Comparison of ENCODE assay signal across 1 cellular context in the genomic region with DNA sequence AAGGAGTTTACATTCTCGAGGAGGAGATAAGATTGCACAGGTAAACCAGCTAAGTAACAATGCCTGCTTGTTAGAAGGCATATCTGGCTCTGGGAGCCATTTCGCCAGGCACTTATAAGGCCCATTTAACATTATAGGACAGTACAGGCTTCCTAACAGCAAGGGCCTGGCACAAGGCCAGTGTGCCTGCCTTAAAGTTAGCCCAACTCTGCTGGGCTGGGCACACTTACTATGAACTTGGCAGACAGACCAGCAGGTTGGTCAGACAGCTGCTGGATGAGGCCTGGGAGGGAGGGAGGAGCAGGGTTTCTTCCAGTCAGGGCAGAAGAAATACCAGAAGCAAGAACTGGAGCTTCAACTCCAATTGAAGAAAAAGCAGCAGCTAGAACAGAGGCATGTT.
A peak's percentile ranks its signal among the peaks of the same experiment; 100 is the strongest.
TF ChIP-seq lines count a peak whose summit lies in the region.

No MANE protein-coding gene starts in this region.

TF ChIP-seq in HEK293, 187 proteins besides CTCF, POLR2A, EP300 and RAD21 (continued from another document):
- TF ChIP-seq, protein P1, sequence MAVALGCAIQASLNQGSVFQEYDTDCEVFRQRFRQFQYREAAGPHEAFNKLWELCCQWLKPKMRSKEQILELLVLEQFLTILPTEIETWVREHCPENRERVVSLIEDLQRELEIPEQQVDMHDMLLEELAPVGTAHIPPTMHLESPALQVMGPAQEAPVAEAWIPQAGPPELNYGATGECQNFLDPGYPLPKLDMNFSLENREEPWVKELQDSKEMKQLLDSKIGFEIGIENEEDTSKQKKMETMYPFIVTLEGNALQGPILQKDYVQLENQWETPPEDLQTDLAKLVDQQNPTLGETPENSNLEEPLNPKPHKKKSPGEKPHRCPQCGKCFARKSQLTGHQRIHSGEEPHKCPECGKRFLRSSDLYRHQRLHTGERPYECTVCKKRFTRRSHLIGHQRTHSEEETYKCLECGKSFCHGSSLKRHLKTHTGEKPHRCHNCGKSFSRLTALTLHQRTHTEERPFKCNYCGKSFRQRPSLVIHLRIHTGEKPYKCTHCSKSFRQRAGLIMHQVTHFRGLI (tag by site-specific recombination; IDR thresholded peaks at IDR 0.05): peak; percentile 100
- TF ChIP-seq ZNF600 (tag by site-specific recombination; IDR thresholded peaks at IDR 0.05) (peak; percentile 75; the same call in 1 of the 2 replicates), ZNF658 (tag by site-specific recombination; IDR thresholded peaks at IDR 0.05) (no peak), ZBTB17 (tag by site-specific recombination; IDR thresholded peaks at IDR 0.05) (peak; percentile 33; the same call in 1 of the 2 replicates), ZBTB8A (tag by site-specific recombination; IDR thresholded peaks at IDR 0.05) (peak; percentile 95), IKZF3 (tag by site-specific recombination; IDR thresholded peaks at IDR 0.05) (peak; percentile 60; the same call in 1 of the 2 replicates), ZNF366 (tag by site-specific recombination; conservative IDR thresholded peaks at IDR 0.05) (0 out of 2 replicates have a peak, but pooled peaks have one; percentile 52), ZNF423 (tag by site-specific recombination; IDR thresholded peaks at IDR 0.05) (0 out of 2 replicates have a peak, but pooled peaks have one; percentile 14), ZNF335 (tag by site-specific recombination; conservative IDR thresholded peaks at IDR 0.05) (0 out of 2 replicates have a peak, but pooled peaks have one; percentile 16), ZNF843 (tag by site-specific recombination; IDR thresholded peaks at IDR 0.05) (peak; percentile 75), ZNF776 (tag by site-specific recombination; IDR thresholded peaks at IDR 0.05; ENCODE audit: borderline replicate concordance) (no peak)
- TF ChIP-seq, protein P2, sequence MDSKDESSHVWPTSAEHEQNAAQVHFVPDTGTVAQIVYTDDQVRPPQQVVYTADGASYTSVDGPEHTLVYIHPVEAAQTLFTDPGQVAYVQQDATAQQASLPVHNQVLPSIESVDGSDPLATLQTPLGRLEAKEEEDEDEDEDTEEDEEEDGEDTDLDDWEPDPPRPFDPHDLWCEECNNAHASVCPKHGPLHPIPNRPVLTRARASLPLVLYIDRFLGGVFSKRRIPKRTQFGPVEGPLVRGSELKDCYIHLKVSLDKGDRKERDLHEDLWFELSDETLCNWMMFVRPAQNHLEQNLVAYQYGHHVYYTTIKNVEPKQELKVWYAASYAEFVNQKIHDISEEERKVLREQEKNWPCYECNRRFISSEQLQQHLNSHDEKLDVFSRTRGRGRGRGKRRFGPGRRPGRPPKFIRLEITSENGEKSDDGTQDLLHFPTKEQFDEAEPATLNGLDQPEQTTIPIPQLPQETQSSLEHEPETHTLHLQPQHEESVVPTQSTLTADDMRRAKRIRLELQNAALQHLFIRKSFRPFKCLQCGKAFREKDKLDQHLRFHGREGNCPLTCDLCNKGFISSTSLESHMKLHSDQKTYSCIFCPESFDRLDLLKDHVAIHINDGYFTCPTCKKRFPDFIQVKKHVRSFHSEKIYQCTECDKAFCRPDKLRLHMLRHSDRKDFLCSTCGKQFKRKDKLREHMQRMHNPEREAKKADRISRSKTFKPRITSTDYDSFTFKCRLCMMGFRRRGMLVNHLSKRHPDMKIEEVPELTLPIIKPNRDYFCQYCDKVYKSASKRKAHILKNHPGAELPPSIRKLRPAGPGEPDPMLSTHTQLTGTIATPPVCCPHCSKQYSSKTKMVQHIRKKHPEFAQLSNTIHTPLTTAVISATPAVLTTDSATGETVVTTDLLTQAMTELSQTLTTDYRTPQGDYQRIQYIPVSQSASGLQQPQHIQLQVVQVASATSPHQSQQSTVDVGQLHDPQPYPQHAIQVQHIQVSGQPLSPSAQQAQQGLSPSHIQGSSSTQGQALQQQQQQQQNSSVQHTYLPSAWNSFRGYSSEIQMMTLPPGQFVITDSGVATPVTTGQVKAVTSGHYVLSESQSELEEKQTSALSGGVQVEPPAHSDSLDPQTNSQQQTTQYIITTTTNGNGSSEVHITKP (tag by site-specific recombination; IDR thresholded peaks at IDR 0.05): 0 out of 2 replicates have a peak, but pooled peaks have one; percentile 24
- TF ChIP-seq, protein P3, sequence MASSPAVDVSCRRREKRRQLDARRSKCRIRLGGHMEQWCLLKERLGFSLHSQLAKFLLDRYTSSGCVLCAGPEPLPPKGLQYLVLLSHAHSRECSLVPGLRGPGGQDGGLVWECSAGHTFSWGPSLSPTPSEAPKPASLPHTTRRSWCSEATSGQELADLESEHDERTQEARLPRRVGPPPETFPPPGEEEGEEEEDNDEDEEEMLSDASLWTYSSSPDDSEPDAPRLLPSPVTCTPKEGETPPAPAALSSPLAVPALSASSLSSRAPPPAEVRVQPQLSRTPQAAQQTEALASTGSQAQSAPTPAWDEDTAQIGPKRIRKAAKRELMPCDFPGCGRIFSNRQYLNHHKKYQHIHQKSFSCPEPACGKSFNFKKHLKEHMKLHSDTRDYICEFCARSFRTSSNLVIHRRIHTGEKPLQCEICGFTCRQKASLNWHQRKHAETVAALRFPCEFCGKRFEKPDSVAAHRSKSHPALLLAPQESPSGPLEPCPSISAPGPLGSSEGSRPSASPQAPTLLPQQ (tag by site-specific recombination; IDR thresholded peaks at IDR 0.05): peak; percentile 80
- TF ChIP-seq, protein P4, sequence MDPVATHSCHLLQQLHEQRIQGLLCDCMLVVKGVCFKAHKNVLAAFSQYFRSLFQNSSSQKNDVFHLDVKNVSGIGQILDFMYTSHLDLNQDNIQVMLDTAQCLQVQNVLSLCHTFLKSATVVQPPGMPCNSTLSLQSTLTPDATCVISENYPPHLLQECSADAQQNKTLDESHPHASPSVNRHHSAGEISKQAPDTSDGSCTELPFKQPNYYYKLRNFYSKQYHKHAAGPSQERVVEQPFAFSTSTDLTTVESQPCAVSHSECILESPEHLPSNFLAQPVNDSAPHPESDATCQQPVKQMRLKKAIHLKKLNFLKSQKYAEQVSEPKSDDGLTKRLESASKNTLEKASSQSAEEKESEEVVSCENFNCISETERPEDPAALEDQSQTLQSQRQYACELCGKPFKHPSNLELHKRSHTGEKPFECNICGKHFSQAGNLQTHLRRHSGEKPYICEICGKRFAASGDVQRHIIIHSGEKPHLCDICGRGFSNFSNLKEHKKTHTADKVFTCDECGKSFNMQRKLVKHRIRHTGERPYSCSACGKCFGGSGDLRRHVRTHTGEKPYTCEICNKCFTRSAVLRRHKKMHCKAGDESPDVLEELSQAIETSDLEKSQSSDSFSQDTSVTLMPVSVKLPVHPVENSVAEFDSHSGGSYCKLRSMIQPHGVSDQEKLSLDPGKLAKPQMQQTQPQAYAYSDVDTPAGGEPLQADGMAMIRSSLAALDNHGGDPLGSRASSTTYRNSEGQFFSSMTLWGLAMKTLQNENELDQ (tag by site-specific recombination; IDR thresholded peaks at IDR 0.05; ENCODE audit: low read depth): no peak
- TF ChIP-seq, protein P5, sequence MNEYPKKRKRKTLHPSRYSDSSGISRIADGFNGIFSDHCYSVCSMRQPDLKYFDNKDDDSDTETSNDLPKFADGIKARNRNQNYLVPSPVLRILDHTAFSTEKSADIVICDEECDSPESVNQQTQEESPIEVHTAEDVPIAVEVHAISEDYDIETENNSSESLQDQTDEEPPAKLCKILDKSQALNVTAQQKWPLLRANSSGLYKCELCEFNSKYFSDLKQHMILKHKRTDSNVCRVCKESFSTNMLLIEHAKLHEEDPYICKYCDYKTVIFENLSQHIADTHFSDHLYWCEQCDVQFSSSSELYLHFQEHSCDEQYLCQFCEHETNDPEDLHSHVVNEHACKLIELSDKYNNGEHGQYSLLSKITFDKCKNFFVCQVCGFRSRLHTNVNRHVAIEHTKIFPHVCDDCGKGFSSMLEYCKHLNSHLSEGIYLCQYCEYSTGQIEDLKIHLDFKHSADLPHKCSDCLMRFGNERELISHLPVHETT (tag by site-specific recombination; IDR thresholded peaks at IDR 0.05): no peak
- TF ChIP-seq, protein P6, sequence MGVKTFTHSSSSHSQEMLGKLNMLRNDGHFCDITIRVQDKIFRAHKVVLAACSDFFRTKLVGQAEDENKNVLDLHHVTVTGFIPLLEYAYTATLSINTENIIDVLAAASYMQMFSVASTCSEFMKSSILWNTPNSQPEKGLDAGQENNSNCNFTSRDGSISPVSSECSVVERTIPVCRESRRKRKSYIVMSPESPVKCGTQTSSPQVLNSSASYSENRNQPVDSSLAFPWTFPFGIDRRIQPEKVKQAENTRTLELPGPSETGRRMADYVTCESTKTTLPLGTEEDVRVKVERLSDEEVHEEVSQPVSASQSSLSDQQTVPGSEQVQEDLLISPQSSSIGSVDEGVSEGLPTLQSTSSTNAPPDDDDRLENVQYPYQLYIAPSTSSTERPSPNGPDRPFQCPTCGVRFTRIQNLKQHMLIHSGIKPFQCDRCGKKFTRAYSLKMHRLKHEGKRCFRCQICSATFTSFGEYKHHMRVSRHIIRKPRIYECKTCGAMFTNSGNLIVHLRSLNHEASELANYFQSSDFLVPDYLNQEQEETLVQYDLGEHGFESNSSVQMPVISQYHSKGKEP (tag by site-specific recombination; IDR thresholded peaks at IDR 0.05): no peak
